ENCODE assay signal across 1 cellular context in genomic region chr5:76910344-76910933, GRCh38.
TF ChIP-seq lines count a peak whose summit lies in the region.
"Not testable (repeated sequence)": the region's sequence is repeated elsewhere in the genome, so short reads cannot be mapped to it uniquely, and the experiment has no call there.

No MANE protein-coding gene starts in this region.

TF ChIP-seq in HepG2, 621 proteins besides CTCF, POLR2A, EP300 and RAD21:
- TF ChIP-seq ZBED4 (CRISPR knock-in tag; IDR thresholded peaks at IDR 0.05; ENCODE audit: borderline replicate concordance): peak; percentile 45; the same call in 1 of the 2 replicates
- 0 out of 2 replicates have a peak, but pooled peaks have one; percentile 8 for TF ChIP-seq ARID5B (CRISPR knock-in tag; IDR thresholded peaks at IDR 0.05)
- peak; percentile 55 for TF ChIP-seq FOSL2 (CRISPR knock-in tag; IDR thresholded peaks at IDR 0.05)
- peak in 1 of 2 experiments; percentile 61; a peak in 1 of 4 replicates for TF ChIP-seq ATF4 (CRISPR knock-in tag; IDR thresholded peaks at IDR 0.05)
- not testable (repeated sequence) for TF ChIP-seq FOXP1 (IDR thresholded peaks at IDR 0.05)
- peak; percentile 74 for TF ChIP-seq FOXP1 (CRISPR knock-in tag; IDR thresholded peaks at IDR 0.05)
- peak; percentile 31; the same call in 1 of the 2 replicates for TF ChIP-seq HIC2 (CRISPR knock-in tag; IDR thresholded peaks at IDR 0.05; ENCODE audit: low read depth)
- TF ChIP-seq RARA (CRISPR knock-in tag; IDR thresholded peaks at IDR 0.05): peak; percentile 42; the same call in 1 of the 2 replicates
- peak; percentile 40 for TF ChIP-seq HNF4A (CRISPR knock-in tag; IDR thresholded peaks at IDR 0.05)
- peak; percentile 18; the same call in 1 of the 2 replicates for TF ChIP-seq CEBPB (IDR thresholded peaks at IDR 0.05; ENCODE audit: borderline replicate concordance, low read depth, low read length)
- peak; percentile 60; the same call in 1 of the 2 replicates for TF ChIP-seq ZNF644 (CRISPR knock-in tag; IDR thresholded peaks at IDR 0.05; ENCODE audit: low read depth)
- peak; percentile 14; the same call in 1 of the 2 replicates for TF ChIP-seq TCF7 (IDR thresholded peaks at IDR 0.05; ENCODE audit: low read depth)
